14 cellular contexts compared by ENCODE assay signal in the genomic region with DNA sequence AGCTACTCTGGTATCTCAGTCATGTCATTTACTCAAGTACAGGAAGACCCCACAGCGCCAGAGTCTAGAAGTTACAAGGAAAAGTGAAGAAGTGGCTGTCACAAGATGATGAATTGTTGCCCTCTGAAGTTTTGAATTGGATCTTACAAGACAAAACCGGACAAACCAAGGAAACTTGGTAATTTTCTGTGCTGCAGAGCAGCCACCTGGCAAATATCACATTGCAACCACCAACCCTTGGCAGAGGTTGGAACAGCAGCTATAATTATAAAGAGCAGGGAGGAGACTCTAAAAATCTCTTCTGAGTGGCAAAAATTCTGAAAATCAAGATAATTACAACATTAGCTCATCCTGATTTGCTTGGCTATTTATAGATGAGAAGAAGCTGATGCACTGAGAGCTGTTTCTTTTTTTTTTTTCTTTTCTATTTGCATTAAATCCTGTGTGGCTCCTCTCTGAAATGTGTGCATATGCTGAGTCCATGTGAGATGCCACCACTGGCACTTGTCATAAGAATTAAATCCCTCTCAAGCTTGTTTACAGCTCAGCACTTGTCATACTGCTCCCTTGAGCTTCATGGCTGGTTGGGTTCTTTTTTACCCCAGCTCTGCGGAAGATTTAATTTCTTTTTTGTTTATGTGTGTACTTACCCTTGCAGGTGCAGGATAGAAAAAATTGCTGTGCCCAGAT.
DNase-seq lines count a peak whose midpoint lies in the region; ATAC-seq and TF ChIP-seq lines count a peak whose summit lies in the region.
"Had no signal": no experiment of that assay in that cellular context is flagged by ENCODE, and none has a peak within 500 bp of the region (broad histone marks: within the 10 kb centered on the region; RNA-seq: fewer than 3 reads in every experiment).

No MANE protein-coding gene starts in this region.

- H3K4me1 Mint-ChIP-seq in IgD-negative memory B cell (peaks cover 23 to 35% (median 25%) of the 10 kb centered on the region in 3 donors), progenitor cell of endocrine pancreas (ENCODE audit: low read depth) (no peaks in the 10 kb centered on the region)
- H3K4me1 Mint-ChIP-seq in stimulated activated effector memory CD8-positive, alpha-beta T cell treated with anti-CD3 and anti-CD28 coated beads, Interleukin-12 subunit alpha, Interleukin-12 subunit beta, amount 100 ng/mL, for 72 hours: peaks cover 9% of the 10 kb centered on the region
- H3K4me1 Mint-ChIP-seq: H9 had no signal

- H3K27ac ChIP-seq in A673 (ENCODE audit: low read depth, low read length, poor library complexity, severe bottlenecking) (peak overlapping the region; percentile 57), PC-9 (no peak overlapping the region)
- H3K27ac ChIP-seq: foreskin keratinocyte, uterus had no signal

- CTCF ChIA-PET in A673 (lab: Charles Lee) (interaction anchor here (0.7 to 1.1 kb wide), 2 partner anchors 36 to 42 kb away, joined by 3 to 4 read pairs; no protein-coding TSS in a partner anchor), PC-9 (lab: Charles Lee) (no interaction called here)

- H3K9me3 Mint-ChIP-seq in IgD-negative memory B cell (no peaks in the 10 kb centered on the region), progenitor cell of endocrine pancreas (ENCODE audit: low read depth) (no peaks in the 10 kb centered on the region)
- H3K9me3 Mint-ChIP-seq in activated naive CD4-positive, alpha-beta T cell treated with anti-CD3 and anti-CD28 coated beads, Interleukin-2, amount 50 U/mL, for 72 hours: no peaks in the 10 kb centered on the region
- H3K9me3 Mint-ChIP-seq in stimulated activated effector memory CD8-positive, alpha-beta T cell treated with anti-CD3 and anti-CD28 coated beads, Interleukin-12 subunit alpha, Interleukin-12 subunit beta, amount 100 ng/mL, for 72 hours: no peaks in the 10 kb centered on the region
- H3K9me3 Mint-ChIP-seq: activated CD4-positive, alpha-beta T cell treated with anti-CD3 and anti-CD28 coated beads, Interleukin-2, amount 10 ng/mL, durations not matched to agents 7 days and 5 days; H9 had no signal

- H3K4me1 ChIP-seq in A673 (ENCODE audit: insufficient read depth, low read length, poor library complexity, severe bottlenecking) (peaks cover 31% of the 10 kb centered on the region), PC-9 (replicated peaks; ENCODE audit: insufficient read depth) (no peaks in the 10 kb centered on the region)
- H3K4me1 ChIP-seq: foreskin keratinocyte, uterus had no signal

- BruUV-seq in A673 (replicated peaks; lab: Mats Ljungman, UMichigan) (no TSS peak), PC-9 (replicated peaks; lab: Mats Ljungman, UMichigan) (no TSS peak)

- H3K27me3 ChIP-seq in A673 (replicated peaks; ENCODE audit: insufficient read depth, low read depth, low read length, poor library complexity) (no peaks in the 10 kb centered on the region), PC-9 (ENCODE audit: insufficient read depth, low read depth) (peaks cover 5% of the 10 kb centered on the region; the same call in 1 of the 2 replicates)
- H3K27me3 ChIP-seq: uterus had no signal

- H4K20me1 ChIP-seq in PC-9 (ENCODE audit: insufficient read depth): no peaks in the 10 kb centered on the region

- TF ChIP-seq CTCF in A673 (conservative IDR thresholded peaks at IDR 0.05; ENCODE audit: low read depth, low read length) (no peak), progenitor cell of endocrine pancreas (IDR thresholded peaks at IDR 0.05; ENCODE audit: unreplicated experiment) (no peak), PC-9 (conservative IDR thresholded peaks at IDR 0.05) (no peak)

- H3K4me3 ChIP-seq in A673 (ENCODE audit: low read depth, low read length, poor library complexity, severe bottlenecking) (no peak overlapping the region), PC-9 (no peak overlapping the region)
- H3K4me3 ChIP-seq: uterus had no signal

- H3K36me3 Mint-ChIP-seq in IgD-negative memory B cell (no peaks in the 10 kb centered on the region), progenitor cell of endocrine pancreas (ENCODE audit: insufficient read depth) (no peaks in the 10 kb centered on the region)
- no peaks in the 10 kb centered on the region for H3K36me3 Mint-ChIP-seq in activated naive CD4-positive, alpha-beta T cell treated with anti-CD3 and anti-CD28 coated beads, Interleukin-2, amount 50 U/mL, for 72 hours
- no peaks in the 10 kb centered on the region for H3K36me3 Mint-ChIP-seq in stimulated activated effector memory CD8-positive, alpha-beta T cell treated with anti-CD3 and anti-CD28 coated beads, Interleukin-12 subunit alpha, Interleukin-12 subunit beta, amount 100 ng/mL, for 72 hours

- peak; percentile 91 for DNase-seq in A673 (ENCODE audit: low spot score)
- DNase-seq in NCI-H524 treated with DMSO at 0.1 percent for 48 hours (lab: John Stamatoyannopoulos, UW): peak; percentile 67
- DNase-seq in fibroblast of peridontal ligament (ENCODE audit: extremely low read depth): peak; percentile 46
- DNase-seq in progenitor cell of endocrine pancreas (ENCODE audit: low spot score, unreplicated experiment): no peak
- DNase-seq in activated naive CD4-positive, alpha-beta T cell treated with anti-CD3 and anti-CD28 coated beads, Interleukin-2, amount 50 U/mL, for 72 hours (ENCODE audit: low spot score in 2 of 2): no peak
- no peak for DNase-seq in PC-9
- no peak for DNase-seq in stimulated activated effector memory CD8-positive, alpha-beta T cell treated with anti-CD3 and anti-CD28 coated beads, Interleukin-12 subunit alpha, Interleukin-12 subunit beta, amount 100 ng/mL, for 72 hours (ENCODE audit: low spot score in 2 of 2)
- DNase-seq: activated CD4-positive, alpha-beta T cell treated with anti-CD3 and anti-CD28 coated beads, Interleukin-2, amount 10 ng/mL, durations not matched to agents 7 days and 5 days; effector CD8-positive, alpha-beta T cell; foreskin keratinocyte; H9; T-helper 2 cell; uterus had no signal

- H3K27me3 Mint-ChIP-seq in IgD-negative memory B cell: no peaks in the 10 kb centered on the region
- H3K27me3 Mint-ChIP-seq in progenitor cell of endocrine pancreas: no peaks in the 10 kb centered on the region

- no peaks in the 10 kb centered on the region for H3F3A ChIP-seq in PC-9 (ENCODE audit: insufficient read depth, low read depth)

- H3K9me2 ChIP-seq in PC-9 (ENCODE audit: insufficient read depth): no peaks in the 10 kb centered on the region

- POLR2A ChIA-PET in A673 (lab: Charles Lee; ENCODE audit: low non-redundant PET) (no interaction called here), PC-9 (lab: Charles Lee; ENCODE audit: unreplicated experiment) (interaction anchor here (0.7 kb wide), 1 partner anchor 53 kb away, joined by 9 read pairs; no protein-coding TSS in a partner anchor)

- peak overlapping the region; percentile 4 to 85 (median 62) for H3K4me3 Mint-ChIP-seq in IgD-negative memory B cell
- H3K4me3 Mint-ChIP-seq in progenitor cell of endocrine pancreas (ENCODE audit: low read depth): no peak overlapping the region
- H3K4me3 Mint-ChIP-seq in stimulated activated effector memory CD8-positive, alpha-beta T cell treated with anti-CD3 and anti-CD28 coated beads, Interleukin-12 subunit alpha, Interleukin-12 subunit beta, amount 100 ng/mL, for 72 hours: no peak overlapping the region
- H3K4me3 Mint-ChIP-seq: activated CD4-positive, alpha-beta T cell treated with anti-CD3 and anti-CD28 coated beads, Interleukin-2, amount 10 ng/mL, durations not matched to agents 7 days and 5 days; H9 had no signal

- H3K9me3 ChIP-seq in A673 (ENCODE audit: low read depth, low read length, poor library complexity, severe bottlenecking) (no peaks in the 10 kb centered on the region), PC-9 (ENCODE audit: insufficient read depth, low read depth) (no peaks in the 10 kb centered on the region)
- H3K9me3 ChIP-seq: uterus had no signal

- ATAC-seq in activated naive CD4-positive, alpha-beta T cell treated with anti-CD3 and anti-CD28 coated beads, Interleukin-2, amount 50 U/mL, for 72 hours: no peak
- no peak for ATAC-seq in stimulated activated effector memory CD8-positive, alpha-beta T cell treated with anti-CD3 and anti-CD28 coated beads, Interleukin-12 subunit alpha, Interleukin-12 subunit beta, amount 100 ng/mL, for 72 hours
- ATAC-seq: foreskin keratinocyte had no signal

- H3K4me2 ChIP-seq in PC-9: no peak overlapping the region

- H3K36me3 ChIP-seq in A673 (ENCODE audit: insufficient read depth, low read length, poor library complexity, severe bottlenecking) (no peaks in the 10 kb centered on the region), PC-9 (ENCODE audit: low read depth) (no peaks in the 10 kb centered on the region)
- H3K36me3 ChIP-seq: uterus had no signal

- H3K27ac Mint-ChIP-seq in IgD-negative memory B cell (peak overlapping the region in 2 of 3 donors; percentile 16 to 52), progenitor cell of endocrine pancreas (no peak overlapping the region)
- no peak overlapping the region for H3K27ac Mint-ChIP-seq in activated naive CD4-positive, alpha-beta T cell treated with anti-CD3 and anti-CD28 coated beads, Interleukin-2, amount 50 U/mL, for 72 hours
- no peak overlapping the region for H3K27ac Mint-ChIP-seq in stimulated activated effector memory CD8-positive, alpha-beta T cell treated with anti-CD3 and anti-CD28 coated beads, Interleukin-12 subunit alpha, Interleukin-12 subunit beta, amount 100 ng/mL, for 72 hours
- H3K27ac Mint-ChIP-seq: activated CD4-positive, alpha-beta T cell treated with anti-CD3 and anti-CD28 coated beads, Interleukin-2, amount 10 ng/mL, durations not matched to agents 7 days and 5 days; H9 had no signal

- intact Hi-C loops in A673 (cut with micrococcal nuclease; ENCODE audit: unreplicated experiment): no loop called here
- intact Hi-C loops in PC-9 (cut with micrococcal nuclease; ENCODE audit: unreplicated experiment): no loop called here

- no peak overlapping the region for H2AFZ ChIP-seq in PC-9

- no peaks in the 10 kb centered on the region for H3K79me2 ChIP-seq in PC-9 (ENCODE audit: low read depth)

Comparison
In these comparisons a context has a peak if more than half of its experiments do, and no peak if none do; other contexts are left out.
1. DNase-seq: peak in A673 (single experiment), NCI-H524 treated with DMSO at 0.1 percent for 48 hours (single experiment) and fibroblast of peridontal ligament (single experiment); none in progenitor cell of endocrine pancreas (single experiment), activated naive CD4-positive, alpha-beta T cell treated with anti-CD3 and anti-CD28 coated beads, Interleukin-2, amount 50 U/mL, for 72 hours (0 of 2), PC-9 (0 of 2) and stimulated activated effector memory CD8-positive, alpha-beta T cell treated with anti-CD3 and anti-CD28 coated beads, Interleukin-12 subunit alpha, Interleukin-12 subunit beta, amount 100 ng/mL, for 72 hours (0 of 2).
2. H3K27ac Mint-ChIP-seq: peak in IgD-negative memory B cell (2 of 3); none in progenitor cell of endocrine pancreas (single experiment), activated naive CD4-positive, alpha-beta T cell treated with anti-CD3 and anti-CD28 coated beads, Interleukin-2, amount 50 U/mL, for 72 hours (0 of 2) and stimulated activated effector memory CD8-positive, alpha-beta T cell treated with anti-CD3 and anti-CD28 coated beads, Interleukin-12 subunit alpha, Interleukin-12 subunit beta, amount 100 ng/mL, for 72 hours (single experiment).
3. H3K4me3 Mint-ChIP-seq: peak in IgD-negative memory B cell (4 of 4); none in progenitor cell of endocrine pancreas (single experiment) and stimulated activated effector memory CD8-positive, alpha-beta T cell treated with anti-CD3 and anti-CD28 coated beads, Interleukin-12 subunit alpha, Interleukin-12 subunit beta, amount 100 ng/mL, for 72 hours (single experiment).